ENCODE assay signal across 11 cellular contexts in genomic region chr11:63491240-63491587, GRCh38. TPM values are rescaled to one million over a fixed set of nuclear protein-coding genes. Genes with fewer than 3 reads are reported as not detected.
DNase-seq lines count a peak whose midpoint lies in the region; ATAC-seq, FAIRE-seq and TF ChIP-seq lines count a peak whose summit lies in the region.
"Had no signal": no experiment of that assay in that cellular context is flagged by ENCODE, and none has a peak within 500 bp of the region (broad histone marks: within the 10 kb centered on the region; RNA-seq: fewer than 3 reads in every experiment).

No MANE protein-coding gene starts in this region.

- intact Hi-C loops in CD4-positive, alpha-beta T cell (cut with DNase I, micrococcal nuclease), result loop anchor here in 1 of 2 experiments (5.0 kb wide), 1 partner anchor 76 kb away; no protein-coding TSS in a partner anchor
- intact Hi-C loops in ovary (cut with DNase I), result loop anchor here in 2 of 4 donors (5.0 to 10.0 kb wide), 2 partner anchors 131 to 454 kb away; no protein-coding TSS in a partner anchor
- intact Hi-C loops in head of caudate nucleus (cut with DNase I), result loop anchor here (5.0 kb wide), 1 partner anchor 146 kb away; no protein-coding TSS in a partner anchor

- H3K4me3 ChIP-seq in fibroblast of villous mesenchyme (ENCODE audit: low read depth, low read length) (peak overlapping the region; percentile 60), ovary (peak overlapping the region; percentile 42)

- POLR2A ChIA-PET in CD4-positive, alpha-beta T cell (lab: Charles Lee), result interaction anchor here (1.1 to 2.8 kb wide), 3 partner anchors 46 to 191 kb away, joined by 3 to 13 read pairs (median 7); partner anchors contain the start of gene PLAAT4
- POLR2A ChIA-PET in activated CD4-positive, alpha-beta memory T cell treated with anti-CD3 and anti-CD28 coated beads, Interleukin-2, amount 10 ng/mL, durations not matched to agents 7 days and 5 days (lab: Charles Lee), result interaction anchor here (1.0 to 1.2 kb wide), 3 partner anchors 15 to 122 kb away, joined by 3 to 4 read pairs (median 3); partner anchors contain the start of genes LGALS12 and PLAAT3

- H3K4me1 ChIP-seq in ovary (ENCODE audit: insufficient read depth), result peaks cover 3% of the 10 kb centered on the region

- no peak overlapping the region for H3K27ac ChIP-seq in CD4-positive, alpha-beta T cell (ENCODE audit: low read depth, low read length)
- H3K27ac ChIP-seq in ovary, result peak overlapping the region; percentile 17 to 77

- H3K9me3 ChIP-seq in CD4-positive, alpha-beta T cell (ENCODE audit: control insufficient read depth, low read length), result no peaks in the 10 kb centered on the region
- no peaks in the 10 kb centered on the region for H3K9me3 ChIP-seq in ovary

- WGBS in ovary, 3 donors, result 0 to 1% (median 0%) methylated on average over 13 of the region's 13 CpGs

- no peak for TF ChIP-seq CTCF in CD4-positive, alpha-beta T cell (IDR thresholded peaks at IDR 0.05)
- TF ChIP-seq CTCF in fibroblast of villous mesenchyme (IDR thresholded peaks at IDR 0.05; ENCODE audit: insufficient read depth, low read depth, low read length) (no peak), ovary (IDR thresholded peaks at IDR 0.05) (no peak)

- peaks cover 16% of the 10 kb centered on the region for H3K4me1 Mint-ChIP-seq in CD4-positive, alpha-beta T cell (ENCODE audit: low read depth)
- H3K4me1 Mint-ChIP-seq in activated CD4-positive, alpha-beta memory T cell treated with anti-CD3 and anti-CD28 coated beads, Interleukin-2, amount 10 ng/mL, durations not matched to agents 7 days and 5 days, result peaks cover 14% of the 10 kb centered on the region

- peaks cover 5% of the 10 kb centered on the region for H3K27me3 ChIP-seq in CD4-positive, alpha-beta T cell (ENCODE audit: control insufficient read depth, insufficient read depth, low read length)
- H3K27me3 ChIP-seq in ovary, result no peaks in the 10 kb centered on the region

- H3K36me3 ChIP-seq in ovary, result no peaks in the 10 kb centered on the region

- TF ChIP-seq POLR2A in ovary (IDR thresholded peaks at IDR 0.05), result no peak

- peak overlapping the region; percentile 70 for H3K4me3 Mint-ChIP-seq in CD4-positive, alpha-beta T cell
- H3K4me3 Mint-ChIP-seq in activated CD4-positive, alpha-beta memory T cell treated with anti-CD3 and anti-CD28 coated beads, Interleukin-2, amount 10 ng/mL, durations not matched to agents 7 days and 5 days, result peak overlapping the region; percentile 67

- no peak for TF ChIP-seq EP300 in ovary (IDR thresholded peaks at IDR 0.05)

- no peaks in the 10 kb centered on the region for H3K36me3 Mint-ChIP-seq in CD4-positive, alpha-beta T cell (ENCODE audit: low read depth)
- H3K36me3 Mint-ChIP-seq in activated CD4-positive, alpha-beta memory T cell treated with anti-CD3 and anti-CD28 coated beads, Interleukin-2, amount 10 ng/mL, durations not matched to agents 7 days and 5 days (ENCODE audit: low read depth), result no peaks in the 10 kb centered on the region

- peak overlapping the region; percentile 31 for H3K27ac Mint-ChIP-seq in CD4-positive, alpha-beta T cell
- H3K27ac Mint-ChIP-seq in activated CD4-positive, alpha-beta memory T cell treated with anti-CD3 and anti-CD28 coated beads, Interleukin-2, amount 10 ng/mL, durations not matched to agents 7 days and 5 days, result no peak overlapping the region

- peaks cover 2% of the 10 kb centered on the region for H3K9me3 Mint-ChIP-seq in CD4-positive, alpha-beta T cell
- H3K9me3 Mint-ChIP-seq in activated CD4-positive, alpha-beta memory T cell treated with anti-CD3 and anti-CD28 coated beads, Interleukin-2, amount 10 ng/mL, durations not matched to agents 7 days and 5 days, result no peaks in the 10 kb centered on the region

- H3K27me3 Mint-ChIP-seq in CD4-positive, alpha-beta T cell, result peaks cover 34% of the 10 kb centered on the region
- H3K27me3 Mint-ChIP-seq in activated CD4-positive, alpha-beta memory T cell treated with anti-CD3 and anti-CD28 coated beads, Interleukin-2, amount 10 ng/mL, durations not matched to agents 7 days and 5 days, result peaks cover 62% of the 10 kb centered on the region

- no peak for FAIRE-seq in HTR-8/SVneo (lab: Jason Lieb, UNC)
- FAIRE-seq: G401.6 had no signal

- no peak for DNase-seq in CD4-positive, alpha-beta T cell
- DNase-seq in activated CD4-positive, alpha-beta memory T cell treated with anti-CD3 and anti-CD28 coated beads, Interleukin-2, amount 10 ng/mL, durations not matched to agents 7 days and 5 days, result no peak
- no peak for DNase-seq in fibroblast of villous mesenchyme (ENCODE audit: low read depth)
- no peak for DNase-seq in ovary
- DNase-seq in head of caudate nucleus, result no peak
- no peak for DNase-seq in dedifferentiated amniotic fluid mesenchymal stem cell (ENCODE audit: extremely low spot score)
- no peak for DNase-seq in HTR-8/SVneo (ENCODE audit: insufficient read length, low spot score)
- DNase-seq in NCI-H345 treated with DMSO at 0.1 percent for 48 hours (lab: John Stamatoyannopoulos, UW; ENCODE audit: unreplicated experiment), result no peak

- no peak for ATAC-seq in CD4-positive, alpha-beta T cell (ENCODE audit: poor library complexity)
- ATAC-seq: HCT116 had no signal

- CTCF ChIA-PET in CD4-positive, alpha-beta T cell (lab: Charles Lee), result interaction anchor here (0.6 to 1.1 kb wide), 3 partner anchors 12 to 166 kb away, joined by 3 to 4 read pairs (median 4); no protein-coding TSS in a partner anchor
- CTCF ChIA-PET in activated CD4-positive, alpha-beta memory T cell treated with anti-CD3 and anti-CD28 coated beads, Interleukin-2, amount 10 ng/mL, durations not matched to agents 7 days and 5 days (lab: Charles Lee), result interaction anchor here (1.8 kb wide), 1 partner anchor 12 kb away, joined by 10 read pairs; no protein-coding TSS in a partner anchor

RNA-seq across cellular contexts. Expression of gene PLAAT5, which starts 0.2 kb away (rescaled TPM):
- total RNA-seq in CD4-positive, alpha-beta T cell, result under 1 TPM in 1 of 2 experiments, not detected in 1; 0.16 TPM
- total RNA-seq in activated CD4-positive, alpha-beta memory T cell treated with anti-CD3 and anti-CD28 coated beads, Interleukin-2, amount 10 ng/mL, durations not matched to agents 7 days and 5 days, result not detected
- total RNA-seq in fibroblast of villous mesenchyme (not detected in 2 replicates), ovary (10 to 100 TPM in 1 of 7 donors, 1 to 10 TPM in 6; 1.7 to 22.2 (median 3.8) TPM)
- polyA plus RNA-seq in ovary, result 10 to 100 TPM in 1 of 2 donors, 1 to 10 TPM in 1; 1.5 to 35.0 TPM

RNA-seq across cellular contexts. Expression of gene LGALS12, which starts 14.7 kb away (rescaled TPM):
- total RNA-seq in CD4-positive, alpha-beta T cell, result not detected
- total RNA-seq in activated CD4-positive, alpha-beta memory T cell treated with anti-CD3 and anti-CD28 coated beads, Interleukin-2, amount 10 ng/mL, durations not matched to agents 7 days and 5 days, result not detected
- total RNA-seq in fibroblast of villous mesenchyme (not detected in 2 replicates), ovary (1 to 10 TPM in 2 of 7 donors, under 1 TPM in 4, not detected in 1; 0.23 to 4.5 (median 0.74) TPM)
- 10 to 100 TPM in 1 of 2 donors, under 1 TPM in 1; 0.19 to 28.7 TPM for polyA plus RNA-seq in ovary
- total RNA-seq: activated CD8-positive, alpha-beta memory T cell treated with anti-CD3 and anti-CD28 coated beads for 36 hours had no signal

RNA-seq across cellular contexts. Expression of gene PLAAT4, which starts 45.4 kb away (rescaled TPM):
- total RNA-seq in CD4-positive, alpha-beta T cell, result 10 to 100 TPM; 80.4 to 82.4 TPM
- total RNA-seq in activated CD4-positive, alpha-beta memory T cell treated with anti-CD3 and anti-CD28 coated beads, Interleukin-2, amount 10 ng/mL, durations not matched to agents 7 days and 5 days, result 100 to 1,000 TPM; 104 to 106 TPM
- total RNA-seq in fibroblast of villous mesenchyme (5.8 and 8.2 TPM in 2 replicates), ovary (10 to 100 TPM; 35.8 to 70.9 (median 61.1) TPM)
- 10 to 100 TPM; 67.0 to 71.6 TPM for polyA plus RNA-seq in ovary
